Comparison of ENCODE assay signal across 18 cellular contexts in the genomic region with DNA sequence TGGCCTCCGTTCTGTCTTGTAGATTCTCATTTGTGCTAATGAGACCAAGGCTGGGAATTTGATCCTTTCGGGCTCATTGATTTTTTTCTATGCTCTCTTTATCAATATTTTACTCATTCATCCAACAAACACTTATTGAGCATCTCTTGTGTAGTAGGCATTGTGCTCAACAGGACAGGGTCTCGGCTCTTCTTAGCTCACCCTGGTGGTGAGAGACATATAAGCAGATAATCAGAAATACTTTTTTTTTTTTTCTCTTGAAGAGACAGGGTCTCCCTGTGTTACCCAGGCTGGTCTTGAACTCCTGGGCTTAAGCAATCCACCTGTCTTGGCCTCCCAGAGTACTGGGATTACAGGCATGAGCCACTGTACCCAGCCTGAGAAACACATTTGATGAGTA. TPM values are rescaled to one million over a fixed set of nuclear protein-coding genes. Genes with fewer than 3 reads are reported as not detected.
DNase-seq lines count a peak whose midpoint lies in the region; ATAC-seq, FAIRE-seq and TF ChIP-seq lines count a peak whose summit lies in the region.
"Had no signal": no experiment of that assay in that cellular context is flagged by ENCODE, and none has a peak within 500 bp of the region (broad histone marks: within the 10 kb centered on the region; RNA-seq: fewer than 3 reads in every experiment).

No MANE protein-coding gene starts in this region.

- no peak overlapping the region for H4K8ac ChIP-seq in mesendoderm (ENCODE audit: low read depth, low read length)

- H3K4me1 ChIP-seq in astrocyte (ENCODE audit: insufficient read depth, low read length) (no peaks in the 10 kb centered on the region), mesendoderm (ENCODE audit: control insufficient read depth, low read depth, low read length) (no peaks in the 10 kb centered on the region), lower lobe of right lung (no peaks in the 10 kb centered on the region)
- H3K4me1 ChIP-seq in CD8-positive, alpha-beta memory T cell (ENCODE audit: insufficient read depth, low read length) = no peaks in the 10 kb centered on the region
- H3K4me1 ChIP-seq: heart left ventricle, upper lobe of right lung had no signal

- no peak overlapping the region for H2AFZ ChIP-seq in astrocyte (ENCODE audit: low read depth, low read length)

- H3K27me3 Mint-ChIP-seq in HFFc6 (ENCODE audit: insufficient read depth) (peaks cover 24% of the 10 kb centered on the region), astrocyte (ENCODE audit: low read depth, unreplicated experiment) (peaks cover 19% of the 10 kb centered on the region)
- H3K27me3 Mint-ChIP-seq in CD8-positive, alpha-beta memory T cell = peaks cover 7 to 28% of the 10 kb centered on the region in 2 donors

- H3K9me3 ChIP-seq in astrocyte (ENCODE audit: insufficient read depth, low read depth, low read length) (no peaks in the 10 kb centered on the region), lower lobe of right lung (no peaks in the 10 kb centered on the region)
- H3K9me3 ChIP-seq in CD8-positive, alpha-beta memory T cell (ENCODE audit: low read length) = no peaks in the 10 kb centered on the region
- H3K9me3 ChIP-seq: heart left ventricle, upper lobe of right lung had no signal

- H2BK120ac ChIP-seq in mesendoderm (ENCODE audit: low read depth, low read length) = no peak overlapping the region

- H2BK5ac ChIP-seq in mesendoderm (ENCODE audit: low read length) = no peak overlapping the region

- no CpG with 5 or more reads among the region's 3 CpGs for WGBS in mesendoderm (ENCODE audit: extremely low coverage, insufficient coverage, low lambda C conversion rate)

- no peak overlapping the region for H3K27ac ChIP-seq in astrocyte (ENCODE audit: low read depth, low read length)
- H3K27ac ChIP-seq in mesendoderm (ENCODE audit: low read depth, low read length) = no peak overlapping the region
- no peak overlapping the region for H3K27ac ChIP-seq in lower lobe of right lung
- H3K27ac ChIP-seq in CD8-positive, alpha-beta memory T cell (ENCODE audit: low read depth, low read length) = no peak overlapping the region
- H3K27ac ChIP-seq: heart left ventricle, upper lobe of right lung had no signal

- H3K4me1 Mint-ChIP-seq in HFFc6 (ENCODE audit: low read depth) = no peaks in the 10 kb centered on the region
- H3K4me1 Mint-ChIP-seq in astrocyte (ENCODE audit: low read depth, unreplicated experiment) = peaks cover 6% of the 10 kb centered on the region
- H3K4me1 Mint-ChIP-seq in CD8-positive, alpha-beta memory T cell = no peaks in the 10 kb centered on the region
- H3K4me1 Mint-ChIP-seq: CD4-positive, alpha-beta memory T cell; naive B cell had no signal

- no peak overlapping the region for H3K4ac ChIP-seq in mesendoderm (ENCODE audit: low read depth, low read length)

- H3K36me3 Mint-ChIP-seq in HFFc6 (ENCODE audit: low read depth) (no peaks in the 10 kb centered on the region), astrocyte (ENCODE audit: low read depth, unreplicated experiment) (no peaks in the 10 kb centered on the region)
- H3K36me3 Mint-ChIP-seq in CD8-positive, alpha-beta memory T cell = no peaks in the 10 kb centered on the region
- H3K36me3 Mint-ChIP-seq: CD4-positive, alpha-beta memory T cell; naive B cell had no signal

- H3K18ac ChIP-seq in mesendoderm (ENCODE audit: low read length) = no peak overlapping the region

- TF ChIP-seq CTCF in HFFc6 (IDR thresholded peaks at IDR 0.05) = peak; percentile 56
- peak; percentile 18 for TF ChIP-seq CTCF in astrocyte (IDR thresholded peaks at IDR 0.05; ENCODE audit: insufficient read depth, low read depth, low read length)
- no peak for TF ChIP-seq CTCF in lower lobe of right lung (IDR thresholded peaks at IDR 0.05)

- H2AK5ac ChIP-seq in mesendoderm (ENCODE audit: low read length) = no peak overlapping the region

- H3K9me3 Mint-ChIP-seq in HFFc6 (no peaks in the 10 kb centered on the region), astrocyte (ENCODE audit: unreplicated experiment) (no peaks in the 10 kb centered on the region)
- no peaks in the 10 kb centered on the region for H3K9me3 Mint-ChIP-seq in CD8-positive, alpha-beta memory T cell
- H3K9me3 Mint-ChIP-seq: CD4-positive, alpha-beta memory T cell; naive B cell had no signal

- no peak overlapping the region for H3K4me3 Mint-ChIP-seq in HFFc6
- H3K4me3 Mint-ChIP-seq in astrocyte (ENCODE audit: unreplicated experiment) = no peak overlapping the region
- H3K4me3 Mint-ChIP-seq in CD8-positive, alpha-beta memory T cell = no peak overlapping the region
- H3K4me3 Mint-ChIP-seq: CD4-positive, alpha-beta memory T cell; naive B cell had no signal

- peak; percentile 32 for DNase-seq in ELR (ENCODE audit: low read depth)
- DNase-seq in HFFc6 = no peak
- DNase-seq in astrocyte (ENCODE audit: low read depth) = no peak
- peak; percentile 38 for DNase-seq in mesendoderm
- DNase-seq in lower lobe of right lung = no peak
- no peak for DNase-seq in CD8-positive, alpha-beta memory T cell
- DNase-seq in NCI-H446 treated with DMSO at 0.1 percent for 48 hours (lab: John Stamatoyannopoulos, UW) = no peak
- DNase-seq: activated effector memory CD4-positive, alpha-beta T cell treated with anti-CD3 and anti-CD28 coated beads, Interleukin-2, amount 50 U/mL, for 16 hours; CD4-positive, alpha-beta memory T cell; heart left ventricle; left colon; naive B cell; NCI-H187 treated with DMSO at 0.1 percent for 48 hours; stimulated activated CD4-positive, alpha-beta T cell treated with anti-CD3 and anti-CD28 coated beads, Interleukin-2, amount 100 ng/mL, for 24 hours; upper lobe of right lung had no signal

- no peak overlapping the region for H3K56ac ChIP-seq in mesendoderm (ENCODE audit: low read length)

- no peak overlapping the region for H4K5ac ChIP-seq in mesendoderm (ENCODE audit: low read length)

- POLR2A ChIA-PET in CD8-positive, alpha-beta memory T cell (lab: Charles Lee) = no interaction called here

- ATAC-seq in lower lobe of right lung = no peak
- ATAC-seq: heart left ventricle, left colon, upper lobe of right lung had no signal

- no peak overlapping the region for H3K23ac ChIP-seq in mesendoderm (ENCODE audit: low read length)

- no peaks in the 10 kb centered on the region for H3K79me1 ChIP-seq in mesendoderm (ENCODE audit: low read length)

- H3K9ac ChIP-seq in astrocyte (ENCODE audit: low read length) (no peak overlapping the region), mesendoderm (ENCODE audit: low read length) (no peak overlapping the region)

- H3K36me3 ChIP-seq in astrocyte (ENCODE audit: insufficient read depth, low read length) (no peaks in the 10 kb centered on the region), mesendoderm (ENCODE audit: control insufficient read depth, insufficient read depth, low read length) (no peaks in the 10 kb centered on the region), lower lobe of right lung (no peaks in the 10 kb centered on the region)
- no peaks in the 10 kb centered on the region for H3K36me3 ChIP-seq in CD8-positive, alpha-beta memory T cell (ENCODE audit: insufficient read depth, low read length)
- H3K36me3 ChIP-seq: heart left ventricle, upper lobe of right lung had no signal

- FAIRE-seq in astrocyte (lab: Jason Lieb, UNC) = no peak
- FAIRE-seq: endometrium had no signal

- H3K4me3 ChIP-seq in astrocyte (ENCODE audit: insufficient read depth, low read depth, low read length) (no peak overlapping the region), mesendoderm (ENCODE audit: low read length) (no peak overlapping the region), lower lobe of right lung (no peak overlapping the region)
- no peak overlapping the region for H3K4me3 ChIP-seq in CD8-positive, alpha-beta memory T cell (ENCODE audit: low read length)
- H3K4me3 ChIP-seq: heart left ventricle, upper lobe of right lung had no signal

- H3K27ac Mint-ChIP-seq in HFFc6 (no peak overlapping the region), astrocyte (ENCODE audit: unreplicated experiment) (no peak overlapping the region)
- H3K27ac Mint-ChIP-seq in CD8-positive, alpha-beta memory T cell = no peak overlapping the region
- H3K27ac Mint-ChIP-seq: CD4-positive, alpha-beta memory T cell; naive B cell had no signal

- H3K4me2 ChIP-seq in astrocyte (ENCODE audit: low read length) (no peak overlapping the region), mesendoderm (ENCODE audit: low read length) (no peak overlapping the region)

- H3K27me3 ChIP-seq in astrocyte (ENCODE audit: insufficient read depth, low read length) (peaks cover 3% of the 10 kb centered on the region), mesendoderm (ENCODE audit: insufficient read depth, low read length, poor library complexity) (no peaks in the 10 kb centered on the region), lower lobe of right lung (ENCODE audit: low read depth) (peaks cover 4% of the 10 kb centered on the region)
- H3K27me3 ChIP-seq in CD8-positive, alpha-beta memory T cell (ENCODE audit: insufficient read depth, low read length, poor library complexity, severe bottlenecking) = no peaks in the 10 kb centered on the region
- H3K27me3 ChIP-seq: upper lobe of right lung had no signal

- no peak overlapping the region for H2BK15ac ChIP-seq in mesendoderm (replicated peaks; ENCODE audit: low read depth)

- CTCF ChIA-PET in CD8-positive, alpha-beta memory T cell (lab: Charles Lee) = no interaction called here

- no peaks in the 10 kb centered on the region for H4K20me1 ChIP-seq in astrocyte (ENCODE audit: insufficient read depth, low read length)

- intact Hi-C loops in lower lobe of right lung (cut with DNase I) = no loop called here

- no peaks in the 10 kb centered on the region for H3K79me2 ChIP-seq in astrocyte (ENCODE audit: insufficient read depth, low read length)
- no peaks in the 10 kb centered on the region for H3K79me2 ChIP-seq in mesendoderm (ENCODE audit: control insufficient read depth, insufficient read depth, low read length)

RNA-seq across cellular contexts. Expression of gene SLC5A1, which starts 48.0 kb away (rescaled TPM):
- total RNA-seq in HFFc6 (2021; fragmentation: NEBNext Ultra II Directional; extraction: Animal tissue kit (Norgen Biotek cat#: 25700)) = not detected
- total RNA-seq in astrocyte (not detected in 2 replicates), lower lobe of right lung (1.8 TPM)
- not detected for polyA plus RNA-seq in mesendoderm (2013, experiment 1 of 2)
- 0.01 TPM for polyA plus RNA-seq in mesendoderm (2013, experiment 2 of 2)
- not detected for total RNA-seq in CD8-positive, alpha-beta memory T cell
- polyA plus RNA-seq in CD8-positive, alpha-beta memory T cell = not detected
- total RNA-seq: CD4-positive, alpha-beta memory T cell; LHCN-M2; renal cortical epithelial cell had no signal
- polyA plus RNA-seq: CD4-positive, alpha-beta memory T cell had no signal

RNA-seq across cellular contexts. Expression of gene YWHAH, which starts 50.7 kb away (rescaled TPM):
- total RNA-seq in HFFc6 (2021; fragmentation: NEBNext Ultra II Directional; extraction: Animal tissue kit (Norgen Biotek cat#: 25700)) = 100 to 1,000 TPM; 127 to 194 (median 184) TPM
- total RNA-seq in astrocyte (153 and 160 TPM in 2 replicates), lower lobe of right lung (171 TPM)
- polyA plus RNA-seq in mesendoderm (2013, experiment 1 of 2) = 233 TPM
- 231 TPM for polyA plus RNA-seq in mesendoderm (2013, experiment 2 of 2)
- total RNA-seq in CD8-positive, alpha-beta memory T cell = 100 to 1,000 TPM; 185 to 198 TPM
- polyA plus RNA-seq in CD8-positive, alpha-beta memory T cell = 113 TPM

Comparison
In these comparisons a context has a peak if more than half of its experiments do, and no peak if none do; other contexts are left out.
1. DNase-seq: peak in ELR (single experiment) and mesendoderm (single experiment); none in HFFc6 (single experiment), astrocyte (single experiment), lower lobe of right lung (single experiment), CD8-positive, alpha-beta memory T cell (0 of 5) and NCI-H446 treated with DMSO at 0.1 percent for 48 hours (single experiment).